ENCODE assay signal across 8 cellular contexts in the genomic region with DNA sequence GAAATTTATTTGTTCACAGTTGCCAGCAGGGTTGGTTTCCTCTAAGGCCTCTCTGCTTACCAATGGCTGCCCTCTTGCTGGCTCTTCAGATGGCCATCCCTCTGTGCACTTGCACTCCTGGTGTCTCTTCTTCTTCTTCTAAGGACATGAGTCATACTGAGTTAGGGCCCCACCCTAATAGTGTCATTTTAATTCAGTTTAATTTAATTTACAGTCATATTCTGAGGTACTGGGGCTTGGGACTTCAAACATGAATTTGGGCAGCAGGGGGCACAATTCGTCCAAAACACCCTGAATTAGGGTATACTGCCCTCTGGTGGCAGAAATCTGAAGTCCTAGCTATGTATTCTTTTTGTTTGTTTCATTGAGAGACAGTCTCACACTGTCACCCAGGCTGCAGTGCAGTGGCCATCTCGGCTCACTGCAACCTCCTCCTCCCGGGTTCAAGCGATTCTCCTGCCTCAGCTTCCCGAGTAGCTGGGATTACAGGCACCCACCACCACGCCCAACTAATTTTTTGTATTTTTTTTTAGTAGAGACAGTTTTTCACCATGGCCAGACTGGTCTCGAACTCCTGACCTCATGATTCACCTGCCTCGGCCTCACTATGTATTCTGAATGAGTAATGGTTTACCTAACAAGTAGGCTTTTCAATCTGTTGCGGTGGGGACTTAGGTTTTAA. TPM values are rescaled to one million over a fixed set of nuclear protein-coding genes. Genes with fewer than 3 reads are reported as not detected.
DNase-seq lines count a peak whose midpoint lies in the region; ATAC-seq and TF ChIP-seq lines count a peak whose summit lies in the region.

No MANE protein-coding gene starts in this region.

- peaks cover 31% of the 10 kb centered on the region for H3K36me3 Mint-ChIP-seq in activated naive CD4-positive, alpha-beta T cell treated with anti-CD3 and anti-CD28 coated beads, Interleukin-2, amount 10 ng/mL, durations not matched to agents 7 days and 5 days
- no peaks in the 10 kb centered on the region for H3K36me3 Mint-ChIP-seq in glutamatergic neuron (ENCODE audit: unreplicated experiment)

- no peaks in the 10 kb centered on the region for H3K79me2 ChIP-seq in SK-N-SH (ENCODE audit: insufficient read depth)

- H3K9me3 ChIP-seq in SK-N-SH (no peaks in the 10 kb centered on the region), upper lobe of right lung (no peaks in the 10 kb centered on the region)

- TF ChIP-seq RAD21 in SK-N-SH (IDR thresholded peaks at IDR 0.05; ENCODE audit: low read length) = peak; percentile 83

- DNase-seq in DMS 273 (lab: John Stamatoyannopoulos, UW; ENCODE audit: unreplicated experiment) = peak; percentile 97
- DNase-seq in H4 (ENCODE audit: low spot score) = peak; percentile 72
- DNase-seq in NCI-H1105 treated with DMSO at 0.1 percent for 48 hours (lab: John Stamatoyannopoulos, UW) = peak; percentile 82
- peak; percentile 78 for DNase-seq in SK-N-SH
- DNase-seq in activated naive CD4-positive, alpha-beta T cell treated with anti-CD3 and anti-CD28 coated beads, Interleukin-2, amount 10 ng/mL, durations not matched to agents 7 days and 5 days = peak; percentile 93
- DNase-seq in glutamatergic neuron = peak; percentile 77
- DNase-seq in posterior vena cava (ENCODE audit: low spot score) = peak; percentile 83
- DNase-seq in upper lobe of right lung = no peak

- H4K20me1 ChIP-seq in SK-N-SH (ENCODE audit: insufficient read depth) = no peaks in the 10 kb centered on the region

- no peaks in the 10 kb centered on the region for H3K9me3 Mint-ChIP-seq in activated naive CD4-positive, alpha-beta T cell treated with anti-CD3 and anti-CD28 coated beads, Interleukin-2, amount 10 ng/mL, durations not matched to agents 7 days and 5 days
- H3K9me3 Mint-ChIP-seq in glutamatergic neuron (ENCODE audit: unreplicated experiment) = peaks cover 2% of the 10 kb centered on the region

- H3K27ac ChIP-seq in SK-N-SH (ENCODE audit: low read depth in 2 of 2, low read length in 1 of 2) (peak overlapping the region in 1 of 2 experiments; percentile 93; a peak in 2 of 4 replicates), upper lobe of right lung (no peak overlapping the region)

- TF ChIP-seq EP300 in SK-N-SH (IDR thresholded peaks at IDR 0.05; ENCODE audit: borderline replicate concordance in 1 of 2, low read depth in 1 of 2, low read length in 1 of 2) = no peak

- H3K27me3 ChIP-seq in SK-N-SH (ENCODE audit: insufficient read depth) (no peaks in the 10 kb centered on the region), upper lobe of right lung (no peaks in the 10 kb centered on the region)

- peak; percentile 98 for ATAC-seq in upper lobe of right lung

- H3F3A ChIP-seq in SK-N-SH (replicated peaks; ENCODE audit: insufficient read depth) = peaks cover 29% of the 10 kb centered on the region

- no peaks in the 10 kb centered on the region for H3K9me2 ChIP-seq in SK-N-SH

- CTCF ChIA-PET in SK-N-SH (lab: Yijun Ruan, JAX) = interaction anchor here (0.5 to 17.5 kb wide), 129 partner anchors 10 to 1159 kb away, joined by 3 to 333 read pairs (median 4); a partner anchor contains a TSS
- CTCF ChIA-PET in activated naive CD4-positive, alpha-beta T cell treated with anti-CD3 and anti-CD28 coated beads, Interleukin-2, amount 10 ng/mL, durations not matched to agents 7 days and 5 days (lab: Charles Lee) = interaction anchor here (0.5 to 3.9 kb wide), 59 partner anchors 8 to 763 kb away, joined by 3 to 36 read pairs (median 4); a partner anchor contains a TSS

- H3K4me3 Mint-ChIP-seq in activated naive CD4-positive, alpha-beta T cell treated with anti-CD3 and anti-CD28 coated beads, Interleukin-2, amount 10 ng/mL, durations not matched to agents 7 days and 5 days = no peak overlapping the region
- no peak overlapping the region for H3K4me3 Mint-ChIP-seq in glutamatergic neuron (ENCODE audit: unreplicated experiment)

- peak overlapping the region; percentile 56; the same call in 1 of the 2 replicates for H3K4me2 ChIP-seq in SK-N-SH

- peaks cover 0 to 19% of the 10 kb centered on the region in 2 experiments; a peak in 2 of 4 replicates for H3K4me1 ChIP-seq in SK-N-SH (ENCODE audit: control insufficient read depth in 1 of 2, insufficient read depth in 2 of 2, low read depth in 1 of 2, low read length in 1 of 2)
- H3K4me1 ChIP-seq in upper lobe of right lung = no peaks in the 10 kb centered on the region

- H3K4me1 Mint-ChIP-seq in activated naive CD4-positive, alpha-beta T cell treated with anti-CD3 and anti-CD28 coated beads, Interleukin-2, amount 10 ng/mL, durations not matched to agents 7 days and 5 days = peaks cover 20% of the 10 kb centered on the region
- peaks cover 9% of the 10 kb centered on the region for H3K4me1 Mint-ChIP-seq in glutamatergic neuron (ENCODE audit: low read depth, unreplicated experiment)

- TF ChIP-seq CTCF in SK-N-SH (IDR thresholded peaks at IDR 0.05) (peak; percentile 100), glutamatergic neuron (IDR thresholded peaks at IDR 0.05; ENCODE audit: partially characterized antibody, unreplicated experiment) (peak; percentile 100), upper lobe of right lung (IDR thresholded peaks at IDR 0.05) (peak; percentile 97)

- peak overlapping the region; percentile 83 for H3K27ac Mint-ChIP-seq in activated naive CD4-positive, alpha-beta T cell treated with anti-CD3 and anti-CD28 coated beads, Interleukin-2, amount 10 ng/mL, durations not matched to agents 7 days and 5 days
- peak overlapping the region; percentile 26 for H3K27ac Mint-ChIP-seq in glutamatergic neuron (ENCODE audit: unreplicated experiment)

- H3K9ac ChIP-seq in SK-N-SH = peak overlapping the region; percentile 32; the same call in 1 of the 2 replicates

- H3K4me3 ChIP-seq in SK-N-SH (ENCODE audit: low read depth in 2 of 2, low read length in 1 of 2) = peak overlapping the region in 1 of 2 experiments; percentile 34; a peak in 1 of 4 replicates
- H3K4me3 ChIP-seq in upper lobe of right lung = no peak overlapping the region

- 26% methylated on average over 9 of the region's 9 CpGs for WGBS in SK-N-SH (ENCODE audit: low lambda C conversion rate)

- H3K27me3 Mint-ChIP-seq in activated naive CD4-positive, alpha-beta T cell treated with anti-CD3 and anti-CD28 coated beads, Interleukin-2, amount 10 ng/mL, durations not matched to agents 7 days and 5 days = no peaks in the 10 kb centered on the region
- peaks cover 2% of the 10 kb centered on the region for H3K27me3 Mint-ChIP-seq in glutamatergic neuron (ENCODE audit: unreplicated experiment)

- POLR2A ChIA-PET in SK-N-SH (lab: Yijun Ruan, JAX) = interaction anchor here (0.9 to 1.0 kb wide), 2 partner anchors 23 to 274 kb away, joined by 3 read pairs; a partner anchor contains a TSS

- intact Hi-C loops in posterior vena cava (cut with DNase I) = no loop called here
- intact Hi-C loops in upper lobe of right lung (cut with DNase I) = no loop called here

- H3K36me3 ChIP-seq in SK-N-SH (replicated peaks in 1 of 2; ENCODE audit: control insufficient read depth in 1 of 2, insufficient read depth in 2 of 2, low read length in 1 of 2) = peaks cover 38 to 39% of the 10 kb centered on the region in 2 experiments
- H3K36me3 ChIP-seq in upper lobe of right lung = peaks cover 76% of the 10 kb centered on the region

- peak overlapping the region; percentile 64 for H2AFZ ChIP-seq in SK-N-SH (ENCODE audit: low read depth)

TF ChIP-seq in SK-N-SH, 30 proteins besides CTCF, POLR2A, EP300 and RAD21 (continues in another document):
- TF ChIP-seq SIN3A (IDR thresholded peaks at IDR 0.05; ENCODE audit: borderline replicate concordance, low read depth, low read length) (peak; percentile 60; the same call in 1 of the 2 replicates), MXI1 (IDR thresholded peaks at IDR 0.05; ENCODE audit: low read depth, low read length) (no peak), RCOR1 (IDR thresholded peaks at IDR 0.05; ENCODE audit: low read length) (peak; percentile 83), SMC3 (IDR thresholded peaks at IDR 0.05; ENCODE audit: low read depth, low read length) (peak; percentile 67), GABPA (IDR thresholded peaks at IDR 0.05; ENCODE audit: low read depth) (peak; percentile 21; the same call in 1 of the 2 replicates), YY1 (IDR thresholded peaks at IDR 0.05; ENCODE audit: low read depth) (peak; percentile 19; the same call in 1 of the 2 replicates), TEAD4 (IDR thresholded peaks at IDR 0.05; ENCODE audit: borderline replicate concordance, insufficient read depth) (0 out of 2 replicates have a peak, but pooled peaks have one; percentile 65)

RNA-seq across cellular contexts. Expression of a gene that starts 19.8 kb away (rescaled TPM):
- total RNA-seq in H4 (2014; rRNA removed; shearing (Covaris generic)) = 16.6 and 17.4 TPM in 2 replicates
- 9.4 and 9.8 TPM in 2 replicates for polyA plus RNA-seq in SK-N-SH (2012; rRNA removed)
- 10.6 and 13.9 TPM in 2 replicates for polyA plus RNA-seq in SK-N-SH (2012; cell fraction: cytosol; rRNA removed)
- 8.7 and 11.4 TPM in 2 replicates for polyA plus RNA-seq in SK-N-SH (2012; cell fraction: nucleus; rRNA removed)
- 24.7 TPM for total RNA-seq in glutamatergic neuron (ENCODE audit: unreplicated experiment)
- 10 to 100 TPM; 15.0 to 17.2 TPM for total RNA-seq in posterior vena cava
- total RNA-seq in upper lobe of right lung = 18.7 TPM

RNA-seq across cellular contexts. Expression of a gene that starts 20.1 kb away (rescaled TPM):
- total RNA-seq in H4 (2014; rRNA removed; shearing (Covaris generic)) = 9.1 and 11.8 TPM in 2 replicates
- 49.7 and 69.3 TPM in 2 replicates for polyA plus RNA-seq in SK-N-SH (2012; rRNA removed)
- 28.3 and 33.5 TPM in 2 replicates for polyA plus RNA-seq in SK-N-SH (2012; cell fraction: cytosol; rRNA removed)
- 135 and 184 TPM in 2 replicates for polyA plus RNA-seq in SK-N-SH (2012; cell fraction: nucleus; rRNA removed)
- total RNA-seq in glutamatergic neuron (ENCODE audit: unreplicated experiment) = 47.4 TPM
- 10 to 100 TPM; 18.4 to 22.8 TPM for total RNA-seq in posterior vena cava
- total RNA-seq in upper lobe of right lung = 30.5 TPM

RNA-seq across cellular contexts. Expression of a gene that starts 54.7 kb away (rescaled TPM):
- total RNA-seq in H4 (2014; rRNA removed; shearing (Covaris generic)) = 22.3 and 29.9 TPM in 2 replicates
- 74.0 and 92.8 TPM in 2 replicates for polyA plus RNA-seq in SK-N-SH (2012; rRNA removed)
- 97.6 and 100 TPM in 2 replicates for polyA plus RNA-seq in SK-N-SH (2012; cell fraction: cytosol; rRNA removed)
- polyA plus RNA-seq in SK-N-SH (2012; cell fraction: nucleus; rRNA removed) = 56.0 and 77.7 TPM in 2 replicates
- total RNA-seq in glutamatergic neuron (ENCODE audit: unreplicated experiment) (37.5 TPM), posterior vena cava (10 to 100 TPM; 17.9 to 18.3 TPM), upper lobe of right lung (23.4 TPM)

RNA-seq across cellular contexts. Expression of a gene that starts 54.7 kb away (rescaled TPM):
- total RNA-seq in H4 (2014; rRNA removed; shearing (Covaris generic)) = 1.5 and 1.9 TPM in 2 replicates
- polyA plus RNA-seq in SK-N-SH (2012; rRNA removed) = 2.3 and 2.7 TPM in 2 replicates
- 2.5 and 2.8 TPM in 2 replicates for polyA plus RNA-seq in SK-N-SH (2012; cell fraction: cytosol; rRNA removed)
- 2.8 and 3.3 TPM in 2 replicates for polyA plus RNA-seq in SK-N-SH (2012; cell fraction: nucleus; rRNA removed)
- 5.3 TPM for total RNA-seq in glutamatergic neuron (ENCODE audit: unreplicated experiment)
- 1 to 10 TPM; 3.3 to 4.3 TPM for total RNA-seq in posterior vena cava
- total RNA-seq in upper lobe of right lung = 4.2 TPM
